ENCODE assay signal across 9 cellular contexts in the genomic region with DNA sequence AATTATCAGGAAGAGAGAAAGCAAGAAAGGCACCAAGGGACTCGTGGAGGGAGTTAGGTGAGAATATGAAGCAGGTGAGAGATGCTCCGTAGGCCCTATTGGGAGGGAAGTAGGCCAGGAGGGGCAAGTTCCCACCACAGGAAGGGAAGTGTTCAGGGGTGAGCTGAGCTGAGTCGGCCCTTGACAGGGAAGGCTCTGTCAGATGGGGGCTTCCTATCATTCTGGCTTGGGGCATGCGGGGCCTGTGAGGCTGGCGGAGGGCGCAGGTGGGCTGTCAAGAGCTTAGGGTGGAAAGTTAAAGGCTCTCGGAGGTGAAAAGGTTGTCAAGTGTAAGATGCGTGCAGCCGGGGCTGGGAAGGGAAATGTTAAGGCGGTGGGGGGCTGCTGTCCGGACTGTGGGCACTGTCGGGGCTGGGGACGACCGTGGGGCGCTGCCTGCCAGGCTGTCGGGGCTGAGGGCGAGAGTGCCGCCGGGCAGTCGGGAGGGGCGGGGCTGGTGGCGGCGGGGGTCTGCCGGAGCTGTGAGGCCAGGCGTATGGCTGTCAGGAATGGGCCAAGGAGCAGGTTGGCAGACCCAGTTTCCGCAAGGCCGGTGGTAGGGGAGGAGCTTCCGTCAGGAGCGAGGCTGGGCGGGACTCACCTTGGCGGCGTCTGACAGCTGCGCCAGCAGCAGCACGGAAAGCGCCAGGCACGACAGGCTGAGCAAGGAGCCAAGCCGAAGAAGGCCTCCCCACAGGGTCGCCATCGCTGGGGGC. TPM values are rescaled to one million over a fixed set of nuclear protein-coding genes. Genes with fewer than 3 reads are reported as not detected.
DNase-seq lines count a peak whose midpoint lies in the region; ATAC-seq and TF ChIP-seq lines count a peak whose summit lies in the region.
"Had no signal": no experiment of that assay in that cellular context is flagged by ENCODE, and none has a peak within 500 bp of the region (broad histone marks: within the 10 kb centered on the region; RNA-seq: fewer than 3 reads in every experiment).

No MANE protein-coding gene starts in this region.

- TF ChIP-seq CTCF in C4-2B (conservative IDR thresholded peaks at IDR 0.05) (no peak), mucosa of descending colon (IDR thresholded peaks at IDR 0.05) (no peak)

- peaks cover 40% of the 10 kb centered on the region for H3K4me1 Mint-ChIP-seq in activated CD8-positive, alpha-beta memory T cell treated with anti-CD3 and anti-CD28 coated beads, Interleukin-2, amount 10 ng/mL, durations not matched to agents 7 days and 5 days
- H3K4me1 Mint-ChIP-seq in effector memory CD8-positive, alpha-beta T cell (ENCODE audit: low read depth in 2 of 2) = peaks cover 18 to 29% of the 10 kb centered on the region in 2 donors

- H3K4me3 ChIP-seq in mucosa of descending colon = peak overlapping the region; percentile 67

- H3K36me3 Mint-ChIP-seq in activated CD8-positive, alpha-beta memory T cell treated with anti-CD3 and anti-CD28 coated beads, Interleukin-2, amount 10 ng/mL, durations not matched to agents 7 days and 5 days = peaks cover 6% of the 10 kb centered on the region
- H3K36me3 Mint-ChIP-seq in effector memory CD8-positive, alpha-beta T cell (ENCODE audit: insufficient read depth) = peaks cover 10% of the 10 kb centered on the region

- peak overlapping the region; percentile 98 for H3K4me3 Mint-ChIP-seq in activated CD8-positive, alpha-beta memory T cell treated with anti-CD3 and anti-CD28 coated beads, Interleukin-2, amount 10 ng/mL, durations not matched to agents 7 days and 5 days
- peak overlapping the region; percentile 90 to 95 for H3K4me3 Mint-ChIP-seq in effector memory CD8-positive, alpha-beta T cell

- H3K27ac ChIP-seq in C4-2B = peak overlapping the region; percentile 82

- no peaks in the 10 kb centered on the region for H3K9me3 ChIP-seq in mucosa of descending colon

- peak; percentile 69 for DNase-seq in NCI-H774 (lab: John Stamatoyannopoulos, UW)
- peak; percentile 90 for DNase-seq in activated CD8-positive, alpha-beta memory T cell treated with anti-CD3 and anti-CD28 coated beads, Interleukin-2, amount 10 ng/mL, durations not matched to agents 7 days and 5 days
- peak; percentile 62 to 67 (median 65) for DNase-seq in effector memory CD8-positive, alpha-beta T cell
- peak; percentile 89 to 93 (median 91) for DNase-seq in mucosa of descending colon
- DNase-seq in stimulated activated CD8-positive, alpha-beta memory T cell treated with anti-CD3 and anti-CD28 coated beads, Interleukin-4, amount 100 ng/mL, for 48 hours = peak; percentile 85

- H3K36me3 ChIP-seq in mucosa of descending colon (ENCODE audit: low read depth) = no peaks in the 10 kb centered on the region

- intact Hi-C loops in mucosa of descending colon (cut with DNase I, micrococcal nuclease) = no loop called here

- no peaks in the 10 kb centered on the region for H3K27me3 Mint-ChIP-seq in activated CD8-positive, alpha-beta memory T cell treated with anti-CD3 and anti-CD28 coated beads, Interleukin-2, amount 10 ng/mL, durations not matched to agents 7 days and 5 days
- no peaks in the 10 kb centered on the region for H3K27me3 Mint-ChIP-seq in effector memory CD8-positive, alpha-beta T cell

- ATAC-seq in GM19372 (IDR thresholded peaks at IDR 0.05; ENCODE audit: low read depth, unreplicated experiment) (peak; percentile 55), HG03520 (IDR thresholded peaks at IDR 0.05; ENCODE audit: unreplicated experiment) (peak; percentile 47), mucosa of descending colon (peak; percentile 86)
- ATAC-seq in activated CD8-positive, alpha-beta memory T cell treated with anti-CD3 and anti-CD28 coated beads, Interleukin-2, amount 10 ng/mL, durations not matched to agents 7 days and 5 days = peak; percentile 82
- peak; percentile 74 for ATAC-seq in effector memory CD8-positive, alpha-beta T cell (replicated peaks)

- peaks cover 23% of the 10 kb centered on the region for H3K4me1 ChIP-seq in mucosa of descending colon (ENCODE audit: low read depth)

- H3K27ac Mint-ChIP-seq in activated CD8-positive, alpha-beta memory T cell treated with anti-CD3 and anti-CD28 coated beads, Interleukin-2, amount 10 ng/mL, durations not matched to agents 7 days and 5 days = peak overlapping the region; percentile 97
- peak overlapping the region; percentile 96 for H3K27ac Mint-ChIP-seq in effector memory CD8-positive, alpha-beta T cell

- CTCF ChIA-PET in activated CD8-positive, alpha-beta memory T cell treated with anti-CD3 and anti-CD28 coated beads, Interleukin-2, amount 10 ng/mL, durations not matched to agents 7 days and 5 days (lab: Charles Lee) = interaction anchor here (0.6 to 2.4 kb wide), 11 partner anchors 24 to 977 kb away, joined by 3 to 19 read pairs (median 4); partner anchors contain the start of gene EIF3F

- H3K9me3 Mint-ChIP-seq in activated CD8-positive, alpha-beta memory T cell treated with anti-CD3 and anti-CD28 coated beads, Interleukin-2, amount 10 ng/mL, durations not matched to agents 7 days and 5 days (ENCODE audit: low read depth) = no peaks in the 10 kb centered on the region
- H3K9me3 Mint-ChIP-seq in effector memory CD8-positive, alpha-beta T cell = no peaks in the 10 kb centered on the region

RNA-seq across cellular contexts. Expression of gene TMEM9B, which starts 0.5 kb away (rescaled TPM):
- 10 to 100 TPM; 22.9 to 30.1 TPM for total RNA-seq in activated CD8-positive, alpha-beta memory T cell treated with anti-CD3 and anti-CD28 coated beads, Interleukin-2, amount 10 ng/mL, durations not matched to agents 7 days and 5 days
- total RNA-seq in mucosa of descending colon = 100 to 1,000 TPM in 1 of 3 donors, 10 to 100 TPM in 2; 51.4 to 109 (median 78.4) TPM

RNA-seq across cellular contexts. Expression of gene ASCL3, which starts 20.9 kb away (rescaled TPM):
- not detected for total RNA-seq in activated CD8-positive, alpha-beta memory T cell treated with anti-CD3 and anti-CD28 coated beads, Interleukin-2, amount 10 ng/mL, durations not matched to agents 7 days and 5 days
- total RNA-seq in mucosa of descending colon = not detected
- total RNA-seq: T-helper 1 cell treated with Interleukin-12 subunit alpha and Interleukin-12 subunit beta and Interleukin-4 antibody, amounts not matched to agents 30 ng/mL and 1 ng/mL, for 36 hours had no signal

RNA-seq across cellular contexts. Expression of gene C11orf16, which starts 31.0 kb away (rescaled TPM):
- total RNA-seq in activated CD8-positive, alpha-beta memory T cell treated with anti-CD3 and anti-CD28 coated beads, Interleukin-2, amount 10 ng/mL, durations not matched to agents 7 days and 5 days = not detected
- not detected for total RNA-seq in mucosa of descending colon
- total RNA-seq: T-helper 1 cell treated with Interleukin-12 subunit alpha and Interleukin-12 subunit beta and Interleukin-4 antibody, amounts not matched to agents 30 ng/mL and 1 ng/mL, for 36 hours had no signal

RNA-seq across cellular contexts. Expression of gene NRIP3, which starts 40.1 kb away (rescaled TPM):
- 1 to 10 TPM in 1 of 2 experiments, under 1 TPM in 1; 0.91 to 2.1 TPM for total RNA-seq in activated CD8-positive, alpha-beta memory T cell treated with anti-CD3 and anti-CD28 coated beads, Interleukin-2, amount 10 ng/mL, durations not matched to agents 7 days and 5 days
- 1 to 10 TPM in 1 of 3 donors, under 1 TPM in 2; 0.20 to 1.6 (median 0.63) TPM for total RNA-seq in mucosa of descending colon

RNA-seq across cellular contexts. Expression of gene AKIP1, which starts 52.8 kb away (rescaled TPM):
- total RNA-seq in activated CD8-positive, alpha-beta memory T cell treated with anti-CD3 and anti-CD28 coated beads, Interleukin-2, amount 10 ng/mL, durations not matched to agents 7 days and 5 days = 10 to 100 TPM; 29.8 to 34.9 TPM
- total RNA-seq in mucosa of descending colon = 10 to 100 TPM; 12.6 to 20.1 (median 17.0) TPM

Comparison
In these comparisons a context has a peak if more than half of its experiments do, and no peak if none do; other contexts are left out.
1. Peak in every context shown above with its lines: DNase-seq, ATAC-seq, H3K4me3 ChIP-seq and H3K27ac ChIP-seq.